In the genomic region with DNA sequence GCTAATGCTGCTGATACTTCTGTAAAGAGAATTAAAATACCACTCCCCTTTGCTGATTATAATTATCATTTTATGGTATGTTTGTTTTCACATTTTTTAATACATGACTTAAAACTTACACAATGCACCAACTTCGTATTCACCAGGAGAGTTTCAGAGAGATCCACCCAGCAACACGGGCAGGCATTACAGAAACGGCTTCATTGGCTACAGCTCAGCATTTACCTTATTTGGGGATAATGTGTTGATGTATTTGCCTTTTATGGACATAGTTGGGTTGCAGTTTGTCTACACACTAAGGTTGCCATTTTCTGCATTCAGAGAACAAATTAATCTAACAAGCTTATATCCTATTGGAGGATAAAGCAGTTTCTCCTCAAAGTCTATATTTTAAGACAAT, we compare ENCODE assay signal across 18 cellular contexts.
A peak's percentile ranks its signal among the peaks of the same experiment; 100 is the strongest.
DNase-seq lines count a peak whose midpoint lies in the region; ATAC-seq, FAIRE-seq and TF ChIP-seq lines count a peak whose summit lies in the region.
"Had no signal": no experiment of that assay in that cellular context is flagged by ENCODE, and none has a peak within 500 bp of the region (broad histone marks: within the 10 kb centered on the region; RNA-seq: fewer than 3 reads in every experiment).

No MANE protein-coding gene starts in this region.

- no TSS peak for BruUV-seq in GM12878 (replicated peaks; lab: Mats Ljungman, UMichigan)

- no peak overlapping the region for H3K4me3 ChIP-seq in GM12878
- H3K4me3 ChIP-seq: BLaER1 treated with 17β-estradiol and CSF1 and Interleukin-3, amounts not matched to agents 10 nM and 100 nM had no signal

- TF ChIP-seq POLR2A in GM12878 (IDR thresholded peaks at IDR 0.05; ENCODE audit: low read depth, low read length), result no peak

- TF ChIP-seq CTCF in GM12878 (IDR thresholded peaks at IDR 0.05 in 2 of 3, conservative IDR thresholded peaks at IDR 0.05 in 1 of 3; ENCODE audit: control insufficient read depth in 2 of 3, extremely low read depth in 1 of 3, insufficient read depth in 1 of 3, low read depth in 3 of 3, low read length in 3 of 3), result no peak

- no peaks in the 10 kb centered on the region for H3K9me3 ChIP-seq in GM12878 (replicated peaks; ENCODE audit: control insufficient read depth, insufficient read depth, low read length)

- intact Hi-C loops in GM12878 (cut with micrococcal nuclease; ENCODE audit: unreplicated experiment), result no loop called here

- ATAC-seq in GM12878 (peak; percentile 34; the same call in 1 of the 3 replicates), HG02571 (IDR thresholded peaks at IDR 0.05; ENCODE audit: unreplicated experiment) (no peak), HG03521 (IDR thresholded peaks at IDR 0.05; ENCODE audit: unreplicated experiment) (no peak)
- ATAC-seq: CD8-positive, alpha-beta T cell; HCT116 had no signal

- no peaks in the 10 kb centered on the region for H3K4me1 ChIP-seq in GM12878 (ENCODE audit: control insufficient read depth, insufficient read depth, low read length)
- H3K4me1 ChIP-seq: BLaER1 treated with 17β-estradiol and CSF1 and Interleukin-3, amounts not matched to agents 10 nM and 100 nM had no signal

- no peak for TF ChIP-seq EP300 in GM12878 (IDR thresholded peaks at IDR 0.05; ENCODE audit: borderline replicate concordance in 1 of 2, control insufficient read depth in 1 of 2, low read depth in 2 of 2, low read length in 2 of 2)

- H2AFZ ChIP-seq in GM12878 (ENCODE audit: control insufficient read depth, low read depth, low read length), result no peak overlapping the region

- CTCF ChIA-PET in GM12878 (lab: Yijun Ruan, JAX), result no interaction called here

- H3K27ac ChIP-seq in GM12878 (ENCODE audit: control insufficient read depth, insufficient read depth), result no peak overlapping the region
- H3K27ac ChIP-seq: BLaER1 treated with 17β-estradiol and CSF1 and Interleukin-3, amounts not matched to agents 10 nM and 100 nM; HL-60; RWPE1 had no signal

- no peak overlapping the region for H3K4me2 ChIP-seq in GM12878 (ENCODE audit: control insufficient read depth, insufficient read depth)
- H3K4me2 ChIP-seq: BLaER1 treated with 17β-estradiol and CSF1 and Interleukin-3, amounts not matched to agents 10 nM and 100 nM had no signal

- POLR2A ChIA-PET in GM12878 (lab: Charles Lee), result no interaction called here

- 2% methylated on average over 3 of the region's 3 CpGs for WGBS in GM12878 (ENCODE audit: insufficient coverage, insufficient replicate concordance, low lambda C conversion rate, missing lambda C conversion rate)

- DNase-seq in NCI-H2171 treated with DMSO at 0.1 percent for 48 hours (lab: John Stamatoyannopoulos, UW) (peak; percentile 42), NCI-H2171 (lab: John Stamatoyannopoulos, UW) (no peak), HT-29 (ENCODE audit: low spot score) (peak; percentile 12), RKO (ENCODE audit: low spot score) (peak; percentile 2), GM12878 (ENCODE audit: low read depth, low spot score) (no peak), NCI-H1105 treated with DMSO at 0.1 percent for 48 hours (lab: John Stamatoyannopoulos, UW) (no peak)
- DNase-seq: Calu3; CD8-positive, alpha-beta T cell; DND-41; NCI-H1417; NCI-H187 treated with DMSO at 0.1 percent for 48 hours; NCI-H526 had no signal

- H3K36me3 ChIP-seq in GM12878 (ENCODE audit: control insufficient read depth in 2 of 2, insufficient read depth in 2 of 2, low read length in 1 of 2), result no peaks in the 10 kb centered on the region
- H3K36me3 ChIP-seq: BLaER1 treated with 17β-estradiol and CSF1 and Interleukin-3, amounts not matched to agents 10 nM and 100 nM had no signal

- no peaks in the 10 kb centered on the region for H3K79me2 ChIP-seq in GM12878 (ENCODE audit: control insufficient read depth, insufficient read depth, low read length)

- FAIRE-seq in GM12878 (lab: Jason Lieb, UNC), result no peak

- in situ Hi-C loops in GM12878 (cut with MboI), result no loop called here

- TF ChIP-seq RAD21 in GM12878 (IDR thresholded peaks at IDR 0.05; ENCODE audit: insufficient read depth, low read depth, low read length), result no peak

- SMC1A ChIA-PET in GM12878 (lab: Charles Lee; ENCODE audit: uncharacterized antibody, unreplicated experiment), result no interaction called here

- no peak overlapping the region for H3K9ac ChIP-seq in GM12878 (ENCODE audit: control insufficient read depth, insufficient read depth, low read length)
- H3K9ac ChIP-seq: BLaER1 treated with 17β-estradiol and CSF1 and Interleukin-3, amounts not matched to agents 10 nM and 100 nM had no signal

- RAD21 ChIA-PET in GM12878 (lab: Charles Lee; ENCODE audit: unreplicated experiment), result no interaction called here

- H4K20me1 ChIP-seq in GM12878 (ENCODE audit: control insufficient read depth, insufficient read depth), result no peaks in the 10 kb centered on the region
- H4K20me1 ChIP-seq: BLaER1 treated with 17β-estradiol and CSF1 and Interleukin-3, amounts not matched to agents 10 nM and 100 nM had no signal

- no peaks in the 10 kb centered on the region for H3K27me3 ChIP-seq in GM12878 (replicated peaks in 1 of 2; ENCODE audit: control insufficient read depth in 2 of 2, insufficient read depth in 2 of 2, low read length in 1 of 2)
- H3K27me3 ChIP-seq: BLaER1 treated with 17β-estradiol and CSF1 and Interleukin-3, amounts not matched to agents 10 nM and 100 nM had no signal

TF ChIP-seq in GM12878, 131 proteins besides CTCF, POLR2A, EP300 and RAD21:
- no peak for TF ChIP-seq ATF7 (IDR thresholded peaks at IDR 0.05; ENCODE audit: low read depth)
- TF ChIP-seq, protein P1, sequence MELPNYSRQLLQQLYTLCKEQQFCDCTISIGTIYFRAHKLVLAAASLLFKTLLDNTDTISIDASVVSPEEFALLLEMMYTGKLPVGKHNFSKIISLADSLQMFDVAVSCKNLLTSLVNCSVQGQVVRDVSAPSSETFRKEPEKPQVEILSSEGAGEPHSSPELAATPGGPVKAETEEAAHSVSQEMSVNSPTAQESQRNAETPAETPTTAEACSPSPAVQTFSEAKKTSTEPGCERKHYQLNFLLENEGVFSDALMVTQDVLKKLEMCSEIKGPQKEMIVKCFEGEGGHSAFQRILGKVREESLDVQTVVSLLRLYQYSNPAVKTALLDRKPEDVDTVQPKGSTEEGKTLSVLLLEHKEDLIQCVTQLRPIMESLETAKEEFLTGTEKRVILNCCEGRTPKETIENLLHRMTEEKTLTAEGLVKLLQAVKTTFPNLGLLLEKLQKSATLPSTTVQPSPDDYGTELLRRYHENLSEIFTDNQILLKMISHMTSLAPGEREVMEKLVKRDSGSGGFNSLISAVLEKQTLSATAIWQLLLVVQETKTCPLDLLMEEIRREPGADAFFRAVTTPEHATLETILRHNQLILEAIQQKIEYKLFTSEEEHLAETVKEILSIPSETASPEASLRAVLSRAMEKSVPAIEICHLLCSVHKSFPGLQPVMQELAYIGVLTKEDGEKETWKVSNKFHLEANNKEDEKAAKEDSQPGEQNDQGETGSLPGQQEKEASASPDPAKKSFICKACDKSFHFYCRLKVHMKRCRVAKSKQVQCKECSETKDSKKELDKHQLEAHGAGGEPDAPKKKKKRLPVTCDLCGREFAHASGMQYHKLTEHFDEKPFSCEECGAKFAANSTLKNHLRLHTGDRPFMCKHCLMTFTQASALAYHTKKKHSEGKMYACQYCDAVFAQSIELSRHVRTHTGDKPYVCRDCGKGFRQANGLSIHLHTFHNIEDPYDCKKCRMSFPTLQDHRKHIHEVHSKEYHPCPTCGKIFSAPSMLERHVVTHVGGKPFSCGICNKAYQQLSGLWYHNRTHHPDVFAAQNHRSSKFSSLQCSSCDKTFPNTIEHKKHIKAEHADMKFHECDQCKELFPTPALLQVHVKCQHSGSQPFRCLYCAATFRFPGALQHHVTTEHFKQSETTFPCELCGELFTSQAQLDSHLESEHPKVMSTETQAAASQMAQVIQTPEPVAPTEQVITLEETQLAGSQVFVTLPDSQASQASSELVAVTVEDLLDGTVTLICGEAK (IDR thresholded peaks at IDR 0.05; ENCODE audit: borderline replicate concordance), result no peak
- no peak for TF ChIP-seq NRF1 (conservative IDR thresholded peaks at IDR 0.05; ENCODE audit: low read depth, low read length)
- TF ChIP-seq, protein P2, sequence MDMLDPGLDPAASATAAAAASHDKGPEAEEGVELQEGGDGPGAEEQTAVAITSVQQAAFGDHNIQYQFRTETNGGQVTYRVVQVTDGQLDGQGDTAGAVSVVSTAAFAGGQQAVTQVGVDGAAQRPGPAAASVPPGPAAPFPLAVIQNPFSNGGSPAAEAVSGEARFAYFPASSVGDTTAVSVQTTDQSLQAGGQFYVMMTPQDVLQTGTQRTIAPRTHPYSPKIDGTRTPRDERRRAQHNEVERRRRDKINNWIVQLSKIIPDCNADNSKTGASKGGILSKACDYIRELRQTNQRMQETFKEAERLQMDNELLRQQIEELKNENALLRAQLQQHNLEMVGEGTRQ (IDR thresholded peaks at IDR 0.05; ENCODE audit: borderline replicate concordance, low read depth, low read length), result no peak
- TF ChIP-seq RFX5 (IDR thresholded peaks at IDR 0.05; ENCODE audit: low read depth, low read length), result peak; percentile 60; the same call in 1 of the 2 replicates
- TF ChIP-seq CHD2 (IDR thresholded peaks at IDR 0.05; ENCODE audit: borderline replicate concordance, low read depth, low read length), result no peak

Comparison
In these comparisons a context has a peak if more than half of its experiments do, and no peak if none do; other contexts are left out.
1. DNase-seq: peak in NCI-H2171 treated with DMSO at 0.1 percent for 48 hours (single experiment), HT-29 (single experiment) and RKO (single experiment); none in NCI-H2171 (single experiment), GM12878 (single experiment) and NCI-H1105 treated with DMSO at 0.1 percent for 48 hours (single experiment).